10 cellular contexts compared by ENCODE assay signal in the genomic region with DNA sequence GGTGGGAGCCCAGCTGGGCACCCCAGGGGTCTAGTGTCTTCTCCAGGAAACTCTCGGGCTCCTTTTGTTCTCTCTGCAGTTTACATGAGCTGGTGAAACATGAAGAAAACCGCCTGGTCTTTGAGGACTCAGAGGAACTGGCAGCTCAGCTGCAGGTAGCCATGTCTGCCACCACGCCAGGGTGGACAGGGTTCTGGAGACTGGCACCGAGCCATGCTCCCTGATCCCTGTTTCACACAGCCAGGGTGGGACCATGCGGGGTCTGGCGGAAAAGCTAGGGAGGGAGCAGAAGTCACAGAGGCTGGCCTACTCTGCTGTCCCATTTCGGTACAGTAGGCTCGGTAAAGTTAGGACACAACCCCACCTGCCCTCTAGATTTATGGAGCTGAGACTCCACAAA. TPM values are rescaled to one million over a fixed set of nuclear protein-coding genes. Genes with fewer than 3 reads are reported as not detected.
DNase-seq lines count a peak whose midpoint lies in the region; TF ChIP-seq lines count a peak whose summit lies in the region.
"Not testable (repeated sequence)": the region's sequence is repeated elsewhere in the genome, so short reads cannot be mapped to it uniquely, and the experiment has no call there.
"Had no signal": no experiment of that assay in that cellular context is flagged by ENCODE, and none has a peak within 500 bp of the region (broad histone marks: within the 10 kb centered on the region; RNA-seq: fewer than 3 reads in every experiment).

No MANE protein-coding gene starts in this region.

- not testable (repeated sequence) for H3K9me3 Mint-ChIP-seq in Calu3 (ENCODE audit: low read depth, unreplicated experiment); T-helper 2 cell treated with Interferon-gamma antibody and Interleukin-4, amounts not matched to agents 5 μg/mL and 100 μg/mL, for 36 hours; activated T-helper 2 cell treated with anti-CD3 and anti-CD28 coated beads, Interferon-gamma antibody, Interleukin-2, Interleukin-4, amounts not matched to agents 10 μg/mL and 5 μg/mL and 100 μg/mL, durations not matched to agents 14 hours and 24 hours and 36 hours

- H3K4me3 Mint-ChIP-seq in Calu3 (ENCODE audit: low read depth, unreplicated experiment); T-helper 2 cell treated with Interferon-gamma antibody and Interleukin-4, amounts not matched to agents 5 μg/mL and 100 μg/mL, for 36 hours; activated T-helper 2 cell treated with anti-CD3 and anti-CD28 coated beads, Interferon-gamma antibody, Interleukin-2, Interleukin-4, amounts not matched to agents 10 μg/mL and 5 μg/mL and 100 μg/mL, durations not matched to agents 14 hours and 24 hours and 36 hours (ENCODE audit: low read depth): not testable (repeated sequence)

- H2BK12ac ChIP-seq in neuronal stem cell (ENCODE audit: low read length) = not testable (repeated sequence)

- not testable (repeated sequence) for H4K20me1 ChIP-seq in BLaER1

- H3K27ac Mint-ChIP-seq in Calu3 (ENCODE audit: unreplicated experiment) = peak overlapping the region; percentile 37
- H3K27ac Mint-ChIP-seq in T-helper 2 cell treated with Interferon-gamma antibody and Interleukin-4, amounts not matched to agents 5 μg/mL and 100 μg/mL, for 36 hours = peak overlapping the region; percentile 55
- peak overlapping the region; percentile 38 for H3K27ac Mint-ChIP-seq in activated T-helper 2 cell treated with anti-CD3 and anti-CD28 coated beads, Interferon-gamma antibody, Interleukin-2, Interleukin-4, amounts not matched to agents 10 μg/mL and 5 μg/mL and 100 μg/mL, durations not matched to agents 14 hours and 24 hours and 36 hours

- H3K18ac ChIP-seq in neuronal stem cell (ENCODE audit: low read length) = peak overlapping the region; percentile 80

- not testable (repeated sequence) for DNase-seq in Calu3; T-helper 2 cell treated with Interferon-gamma antibody and Interleukin-4, amounts not matched to agents 5 μg/mL and 100 μg/mL, for 36 hours (ENCODE audit: low spot score); activated T-helper 2 cell treated with anti-CD3 and anti-CD28 coated beads, Interferon-gamma antibody, Interleukin-2, Interleukin-4, amounts not matched to agents 10 μg/mL and 5 μg/mL and 100 μg/mL, durations not matched to agents 14 hours and 24 hours and 36 hours (ENCODE audit: low spot score); neuronal stem cell (ENCODE audit: low spot score)
- DNase-seq in NCI-H146 (lab: John Stamatoyannopoulos, UW) (peak; percentile 25), sigmoid colon (peak; percentile 61)

- peaks cover 22% of the 10 kb centered on the region for H3K4me1 Mint-ChIP-seq in Calu3 (ENCODE audit: low read depth, unreplicated experiment)
- H3K4me1 Mint-ChIP-seq in T-helper 2 cell treated with Interferon-gamma antibody and Interleukin-4, amounts not matched to agents 5 μg/mL and 100 μg/mL, for 36 hours (ENCODE audit: low read depth) = peaks cover 27% of the 10 kb centered on the region
- H3K4me1 Mint-ChIP-seq in activated T-helper 2 cell treated with anti-CD3 and anti-CD28 coated beads, Interferon-gamma antibody, Interleukin-2, Interleukin-4, amounts not matched to agents 10 μg/mL and 5 μg/mL and 100 μg/mL, durations not matched to agents 14 hours and 24 hours and 36 hours (ENCODE audit: low read depth) = peaks cover 32% of the 10 kb centered on the region

- CTCF ChIA-PET in Calu3 (lab: Charles Lee) = interaction anchor here (1.5 to 5.9 kb wide), 3 partner anchors 83 to 157 kb away, joined by 5 to 40 read pairs (median 6); no protein-coding TSS in a partner anchor

- BruUV-seq in Calu3 (replicated peaks; lab: Mats Ljungman, UMichigan) = not testable (repeated sequence)

- not testable (repeated sequence) for TF ChIP-seq POLR2A in sigmoid colon (IDR thresholded peaks at IDR 0.05)

- not testable (repeated sequence) for H2AFZ ChIP-seq in neuronal stem cell (ENCODE audit: low read length)

- H3K4me2 ChIP-seq in BLaER1 = peak overlapping the region; percentile 88
- H3K4me2 ChIP-seq in neuronal stem cell (ENCODE audit: insufficient read depth, low read length, poor library complexity, severe bottlenecking) = not testable (repeated sequence)

- not testable (repeated sequence) for H3K4ac ChIP-seq in neuronal stem cell (ENCODE audit: low read length)

- H3K36me3 Mint-ChIP-seq in Calu3 (ENCODE audit: insufficient read depth, unreplicated experiment) = peaks cover 40% of the 10 kb centered on the region
- H3K36me3 Mint-ChIP-seq in T-helper 2 cell treated with Interferon-gamma antibody and Interleukin-4, amounts not matched to agents 5 μg/mL and 100 μg/mL, for 36 hours (ENCODE audit: low read depth); activated T-helper 2 cell treated with anti-CD3 and anti-CD28 coated beads, Interferon-gamma antibody, Interleukin-2, Interleukin-4, amounts not matched to agents 10 μg/mL and 5 μg/mL and 100 μg/mL, durations not matched to agents 14 hours and 24 hours and 36 hours (ENCODE audit: low read depth): not testable (repeated sequence)

- intact Hi-C loops in Calu3 (cut with micrococcal nuclease; ENCODE audit: unreplicated experiment) = loop anchor here (10.0 kb wide), 1 partner anchor 602 kb away; no protein-coding TSS in a partner anchor
- intact Hi-C loops in activated T-helper 2 cell treated with anti-CD3 and anti-CD28 coated beads, Interferon-gamma antibody, Interleukin-2, Interleukin-4, amounts not matched to agents 10 μg/mL and 5 μg/mL and 100 μg/mL, durations not matched to agents 14 hours and 24 hours and 36 hours (cut with micrococcal nuclease) = loop anchor here (5.0 to 10.0 kb wide), 3 partner anchors 70 to 470 kb away; no protein-coding TSS in a partner anchor
- intact Hi-C loops in sigmoid colon (cut with DNase I) = loop anchor here (10.0 kb wide), 1 partner anchor 152 kb away; no protein-coding TSS in a partner anchor

- not testable (repeated sequence) for TF ChIP-seq EP300 in sigmoid colon (IDR thresholded peaks at IDR 0.05)

- peaks cover 55% of the 10 kb centered on the region for H3K4me1 ChIP-seq in BLaER1
- H3K4me1 ChIP-seq in neuronal stem cell (ENCODE audit: control insufficient read depth in 2 of 2, insufficient read depth in 1 of 2, low read depth in 1 of 2, low read length in 2 of 2); sigmoid colon: not testable (repeated sequence)

- H3K23ac ChIP-seq in neuronal stem cell (ENCODE audit: low read depth, low read length, poor library complexity) = not testable (repeated sequence)

- H3K14ac ChIP-seq in neuronal stem cell (ENCODE audit: low read length) = not testable (repeated sequence)

- not testable (repeated sequence) for H2BK5ac ChIP-seq in neuronal stem cell (ENCODE audit: low read length)

- not testable (repeated sequence) for H3K79me1 ChIP-seq in neuronal stem cell (ENCODE audit: low read depth, low read length)

- peak overlapping the region; percentile 56 for H2AK5ac ChIP-seq in neuronal stem cell (ENCODE audit: low read depth, low read length)

- no CpG with 5 or more reads among the region's 8 CpGs for WGBS in neuronal stem cell (ENCODE audit: extremely low coverage in 2 of 2, insufficient read length in 2 of 2, insufficient replicate concordance in 1 of 2), 2 donors
- 91 to 94% methylated on average over 8 of the region's 8 CpGs for WGBS in sigmoid colon, 2 donors

- H3K4me3 ChIP-seq in BLaER1; neuronal stem cell (ENCODE audit: low read length in 2 of 2); sigmoid colon: not testable (repeated sequence)

- H3K27ac ChIP-seq in BLaER1 = peak overlapping the region; percentile 53; the same call in 1 of the 2 replicates
- not testable (repeated sequence) for H3K27ac ChIP-seq in neuronal stem cell (replicated peaks; ENCODE audit: low read length); sigmoid colon

- H2BK15ac ChIP-seq in neuronal stem cell (ENCODE audit: low read length) = not testable (repeated sequence)

- not testable (repeated sequence) for H4K91ac ChIP-seq in neuronal stem cell (ENCODE audit: low read depth, low read length, poor library complexity)

- H4K8ac ChIP-seq in neuronal stem cell (ENCODE audit: low read depth, low read length) = peak overlapping the region; percentile 43

- not testable (repeated sequence) for H3K9me3 ChIP-seq in BLaER1; neuronal stem cell (replicated peaks in 1 of 2; ENCODE audit: control insufficient read depth in 2 of 2, insufficient read depth in 1 of 2, low read depth in 1 of 2, low read length in 2 of 2); sigmoid colon

- H3K9ac ChIP-seq in BLaER1; neuronal stem cell (ENCODE audit: low read depth, low read length, poor library complexity): not testable (repeated sequence)

- not testable (repeated sequence) for H3K27me3 ChIP-seq in BLaER1; neuronal stem cell (ENCODE audit: control insufficient read depth in 3 of 3, insufficient read depth in 3 of 3, low read depth in 1 of 3, low read length in 3 of 3)
- peaks cover 2 to 12% (median 7%) of the 10 kb centered on the region in 3 donors for H3K27me3 ChIP-seq in sigmoid colon

- not testable (repeated sequence) for H3K27me3 Mint-ChIP-seq in Calu3 (ENCODE audit: unreplicated experiment); T-helper 2 cell treated with Interferon-gamma antibody and Interleukin-4, amounts not matched to agents 5 μg/mL and 100 μg/mL, for 36 hours (ENCODE audit: low read depth); activated T-helper 2 cell treated with anti-CD3 and anti-CD28 coated beads, Interferon-gamma antibody, Interleukin-2, Interleukin-4, amounts not matched to agents 10 μg/mL and 5 μg/mL and 100 μg/mL, durations not matched to agents 14 hours and 24 hours and 36 hours (ENCODE audit: low read depth)

- not testable (repeated sequence) for H2BK120ac ChIP-seq in neuronal stem cell (ENCODE audit: low read depth, low read length)

- not testable (repeated sequence) for TF ChIP-seq CTCF in Calu3 (IDR thresholded peaks at IDR 0.05; ENCODE audit: unreplicated experiment); sigmoid colon (IDR thresholded peaks at IDR 0.05)

- not testable (repeated sequence) for H3K36me3 ChIP-seq in BLaER1; neuronal stem cell (replicated peaks in 1 of 2; ENCODE audit: control insufficient read depth in 2 of 2, insufficient read depth in 2 of 2, low read length in 2 of 2); sigmoid colon

RNA-seq across cellular contexts. Expression of a gene that starts 15.5 kb away (rescaled TPM):
- total RNA-seq in Calu3 (2022) (1.6 and 2.0 TPM in 2 replicates), sigmoid colon (not detected)
- total RNA-seq in activated T-helper 2 cell treated with anti-CD3 and anti-CD28 coated beads, Interferon-gamma antibody, Interleukin-2, Interleukin-4, amounts not matched to agents 10 μg/mL and 5 μg/mL and 100 μg/mL, durations not matched to agents 14 hours and 24 hours and 36 hours = not detected in 2 replicates
- not detected for polyA plus RNA-seq in neuronal stem cell (2013, experiment 1 of 2)
- polyA plus RNA-seq in neuronal stem cell (2013, experiment 2 of 2) = 0.11 TPM
- polyA plus RNA-seq in sigmoid colon = under 1 TPM in 1 of 3 donors, not detected in 2; 0.20 TPM
- polyA plus RNA-seq: A549, BJ, CD14-positive monocyte had no signal
